8 cellular contexts compared by ENCODE assay signal in genomic region chr9:21194867-21195776, GRCh38. TPM values are rescaled to one million over a fixed set of nuclear protein-coding genes. Genes with fewer than 3 reads are reported as not detected.
DNase-seq lines count a peak whose midpoint lies in the region; ATAC-seq and TF ChIP-seq lines count a peak whose summit lies in the region.
"Not testable (repeated sequence)": the region's sequence is repeated elsewhere in the genome, so short reads cannot be mapped to it uniquely, and the experiment has no call there.

No MANE protein-coding gene starts in this region.

- H3K27me3 ChIP-seq in SJCRH30, result not testable (repeated sequence)

- H3K36me3 Mint-ChIP-seq in activated naive CD8-positive, alpha-beta T cell; glutamatergic neuron (ENCODE audit: unreplicated experiment); osteocyte (ENCODE audit: unreplicated experiment): not testable (repeated sequence)

- H3K9me3 ChIP-seq in SJCRH30 (replicated peaks), result not testable (repeated sequence)

- ATAC-seq in GM18517 (IDR thresholded peaks at IDR 0.05; ENCODE audit: unreplicated experiment), result peak; percentile 95

- not testable (repeated sequence) for H3K27ac ChIP-seq in SJCRH30

- not testable (repeated sequence) for H3K4me1 Mint-ChIP-seq in activated naive CD8-positive, alpha-beta T cell (ENCODE audit: low read depth); glutamatergic neuron (ENCODE audit: low read depth, unreplicated experiment); osteocyte (ENCODE audit: unreplicated experiment)

- not testable (repeated sequence) for H3K36me3 ChIP-seq in SJCRH30

- not testable (repeated sequence) for H3K27me3 Mint-ChIP-seq in activated naive CD8-positive, alpha-beta T cell; glutamatergic neuron (ENCODE audit: unreplicated experiment)
- H3K27me3 Mint-ChIP-seq in osteocyte (ENCODE audit: unreplicated experiment), result peaks cover 30% of the 10 kb centered on the region

- TF ChIP-seq CTCF in AG10803 (conservative IDR thresholded peaks at IDR 0.05; ENCODE audit: low read length) (peak; percentile 52), HFF-Myc (IDR thresholded peaks at IDR 0.05; ENCODE audit: low read depth, low read length, missing control alignments) (peak; percentile 57), glutamatergic neuron (IDR thresholded peaks at IDR 0.05; ENCODE audit: partially characterized antibody, unreplicated experiment) (peak; percentile 53), osteocyte (IDR thresholded peaks at IDR 0.05) (peak; percentile 60)

- DNase-seq in AG10803 (ENCODE audit: low read depth), result peak; percentile 3
- DNase-seq in HFF-Myc (ENCODE audit: extremely low read depth, low read depth); osteocyte (ENCODE audit: extremely low spot score, unreplicated experiment): not testable (repeated sequence)
- DNase-seq in HT1080 (ENCODE audit: low read depth), result peak; percentile 45
- DNase-seq in SJCRH30, result peak; percentile 8 to 24
- peak; percentile 30 for DNase-seq in glutamatergic neuron

- H3K4me3 ChIP-seq in AG10803 (ENCODE audit: low read length); HFF-Myc (replicated peaks; ENCODE audit: low read depth, low read length); SJCRH30: not testable (repeated sequence)

- not testable (repeated sequence) for H3K9me3 Mint-ChIP-seq in activated naive CD8-positive, alpha-beta T cell (ENCODE audit: low read depth); glutamatergic neuron (ENCODE audit: unreplicated experiment); osteocyte (ENCODE audit: unreplicated experiment)

- not testable (repeated sequence) for H3K27ac Mint-ChIP-seq in activated naive CD8-positive, alpha-beta T cell; glutamatergic neuron (ENCODE audit: unreplicated experiment); osteocyte (ENCODE audit: unreplicated experiment)

- H3K4me1 ChIP-seq in SJCRH30, result not testable (repeated sequence)

- peak overlapping the region; percentile 24 for H3K4me3 Mint-ChIP-seq in activated naive CD8-positive, alpha-beta T cell
- not testable (repeated sequence) for H3K4me3 Mint-ChIP-seq in glutamatergic neuron (ENCODE audit: unreplicated experiment); osteocyte (ENCODE audit: unreplicated experiment)

RNA-seq across cellular contexts. Expression of gene IFNA7, which starts 6.9 kb away (rescaled TPM):
- not detected in 2 replicates for total RNA-seq in HT1080 (2014; rRNA removed; shearing (Covaris generic))
- not detected in 2 replicates for polyA plus RNA-seq in HT1080 (2015; cell fraction: cytosol; rRNA removed)
- not detected in 2 replicates for polyA plus RNA-seq in HT1080 (2015; cell fraction: nucleus; rRNA removed)
- total RNA-seq in SJCRH30 (2014; rRNA removed; shearing (Covaris generic)), result not detected in 2 replicates
- total RNA-seq in glutamatergic neuron (ENCODE audit: unreplicated experiment) (not detected), osteocyte (not detected in 2 replicates)

RNA-seq across cellular contexts. Expression of gene IFNA4, which starts 7.7 kb away (rescaled TPM):
- total RNA-seq in HT1080 (2014; rRNA removed; shearing (Covaris generic)), result not detected in 2 replicates
- not detected in 2 replicates for polyA plus RNA-seq in HT1080 (2015; cell fraction: cytosol; rRNA removed)
- not detected in 2 replicates for polyA plus RNA-seq in HT1080 (2015; cell fraction: nucleus; rRNA removed)
- total RNA-seq in SJCRH30 (2014; rRNA removed; shearing (Covaris generic)), result not detected in 2 replicates
- total RNA-seq in glutamatergic neuron (ENCODE audit: unreplicated experiment) (not detected), osteocyte (not detected in 2 replicates)

RNA-seq across cellular contexts. Expression of gene IFNA10, which starts 11.8 kb away (rescaled TPM):
- total RNA-seq in HT1080 (2014; rRNA removed; shearing (Covaris generic)), result not detected in 2 replicates
- polyA plus RNA-seq in HT1080 (2015; cell fraction: cytosol; rRNA removed), result not detected in 2 replicates
- polyA plus RNA-seq in HT1080 (2015; cell fraction: nucleus; rRNA removed), result not detected in 2 replicates
- not detected in 2 replicates for total RNA-seq in SJCRH30 (2014; rRNA removed; shearing (Covaris generic))
- total RNA-seq in glutamatergic neuron (ENCODE audit: unreplicated experiment), result not detected
- total RNA-seq in osteocyte, result not detected in 2 replicates

RNA-seq across cellular contexts. Expression of gene IFNA16, which starts 22.0 kb away (rescaled TPM):
- total RNA-seq in HT1080 (2014; rRNA removed; shearing (Covaris generic)), result not detected in 2 replicates
- polyA plus RNA-seq in HT1080 (2015; cell fraction: cytosol; rRNA removed), result not detected in 2 replicates
- not detected in 2 replicates for polyA plus RNA-seq in HT1080 (2015; cell fraction: nucleus; rRNA removed)
- not detected in 2 replicates for total RNA-seq in SJCRH30 (2014; rRNA removed; shearing (Covaris generic))
- total RNA-seq in glutamatergic neuron (ENCODE audit: unreplicated experiment) (not detected), osteocyte (not detected in 2 replicates)

RNA-seq across cellular contexts. Expression of gene IFNA21, which starts 28.7 kb away (rescaled TPM):
- not detected in 2 replicates for total RNA-seq in HT1080 (2014; rRNA removed; shearing (Covaris generic))
- polyA plus RNA-seq in HT1080 (2015; cell fraction: cytosol; rRNA removed), result not detected in 2 replicates
- polyA plus RNA-seq in HT1080 (2015; cell fraction: nucleus; rRNA removed), result not detected in 2 replicates
- not detected in 2 replicates for total RNA-seq in SJCRH30 (2014; rRNA removed; shearing (Covaris generic))
- total RNA-seq in glutamatergic neuron (ENCODE audit: unreplicated experiment) (not detected), osteocyte (not detected in 2 replicates)
